29 cellular contexts compared by ENCODE assay signal in the genomic region with DNA sequence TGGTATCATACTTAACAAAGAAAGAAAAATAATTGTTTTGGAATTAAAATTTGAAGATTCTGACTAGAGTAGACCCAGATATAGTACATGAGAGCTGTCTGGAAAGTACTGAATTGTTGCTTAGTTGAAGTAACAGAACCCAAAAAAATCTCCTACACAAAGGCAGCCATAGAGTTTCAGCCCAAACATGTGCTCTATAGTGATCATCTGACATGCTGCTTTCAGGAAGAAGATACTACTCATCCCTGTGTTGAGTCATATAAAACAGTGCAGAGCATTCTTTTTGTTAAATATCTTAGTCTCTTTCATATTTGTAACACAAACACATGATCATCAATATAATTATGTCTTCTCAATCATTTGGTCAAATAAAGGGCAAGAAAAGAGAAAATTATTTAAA.
DNase-seq lines count a peak whose midpoint lies in the region; ATAC-seq and TF ChIP-seq lines count a peak whose summit lies in the region.
"Had no signal": no experiment of that assay in that cellular context is flagged by ENCODE, and none has a peak within 500 bp of the region (broad histone marks: within the 10 kb centered on the region; RNA-seq: fewer than 3 reads in every experiment).

No MANE protein-coding gene starts in this region.

- BruUV-seq in MCF 10A (replicated peaks; lab: Mats Ljungman, UMichigan), result no TSS peak

- no peaks in the 10 kb centered on the region for H3K36me3 Mint-ChIP-seq in MCF 10A (ENCODE audit: insufficient read depth, unreplicated experiment)
- H3K36me3 Mint-ChIP-seq: activated CD4-positive, alpha-beta memory T cell treated with anti-CD3 and anti-CD28 coated beads for 36 hours; activated naive CD4-positive, alpha-beta T cell treated with anti-CD3 and anti-CD28 coated beads, Interleukin-2, amount 50 U/mL, for 72 hours; CD4-positive, alpha-beta memory T cell had no signal

- TF ChIP-seq CTCF in MCF 10A (IDR thresholded peaks at IDR 0.05; ENCODE audit: unreplicated experiment), result no peak
- TF ChIP-seq CTCF in breast epithelium (IDR thresholded peaks at IDR 0.05), result no peak
- TF ChIP-seq CTCF in choroid plexus epithelial cell (conservative IDR thresholded peaks at IDR 0.05; ENCODE audit: low read depth, low read length), result no peak

- H3K9me3 Mint-ChIP-seq in MCF 10A (ENCODE audit: unreplicated experiment), result no peaks in the 10 kb centered on the region
- H3K9me3 Mint-ChIP-seq: activated CD4-positive, alpha-beta memory T cell treated with anti-CD3 and anti-CD28 coated beads for 36 hours; H9 had no signal

- H3K4me1 Mint-ChIP-seq in MCF 10A (ENCODE audit: insufficient read depth, unreplicated experiment), result no peaks in the 10 kb centered on the region
- H3K4me1 Mint-ChIP-seq: CD4-positive, alpha-beta memory T cell had no signal

- DNase-seq in MCF 10A (ENCODE audit: unreplicated experiment), result peak; percentile 4
- no peak for DNase-seq in breast epithelium (ENCODE audit: low spot score in 2 of 2)
- DNase-seq in choroid plexus epithelial cell (ENCODE audit: low read depth), result peak; percentile 62
- peak; percentile 13 for DNase-seq in kidney tubule cell (ENCODE audit: low spot score)
- DNase-seq in dermis blood vessel endothelial cell, result no peak
- DNase-seq in NCI-H748 treated with DMSO at 0.1 percent for 48 hours (lab: John Stamatoyannopoulos, UW), result no peak
- no peak for DNase-seq in NCI-H748 (lab: John Stamatoyannopoulos, UW; ENCODE audit: unreplicated experiment)
- DNase-seq: activated CD4-positive, alpha-beta memory T cell treated with anti-CD3 and anti-CD28 coated beads for 36 hours; activated CD8-positive, alpha-beta memory T cell treated with anti-CD3 and anti-CD28 coated beads, Interleukin-2, amount 50 U/mL, for 48 hours; aorta; CD4-positive, alpha-beta memory T cell; cortex of kidney; DMS 273 treated with DMSO at 0.1 percent for 48 hours; H9; kidney glomerular epithelial cell; MG63; NCI-H2029 treated with DMSO at 0.1 percent for 48 hours; NCI-H345; NCI-H774; stimulated activated naive CD8-positive, alpha-beta T cell treated with anti-CD3 and anti-CD28 coated beads, Interleukin-15, Interleukin-2, amounts not matched to agents 100 U/mL and 50 U/mL, for 24 hours; uterus had no signal

- no peaks in the 10 kb centered on the region for H3K9me3 ChIP-seq in breast epithelium
- H3K9me3 ChIP-seq: MG63, thoracic aorta, uterus had no signal

- CTCF ChIA-PET in MCF 10A (lab: Yijun Ruan, JAX), result no interaction called here

- no peak for ATAC-seq in GM21381 (IDR thresholded peaks at IDR 0.05; ENCODE audit: unreplicated experiment)
- ATAC-seq: activated naive CD4-positive, alpha-beta T cell treated with anti-CD3 and anti-CD28 coated beads, Interleukin-2, amount 50 U/mL, for 72 hours; K562; sciatic nerve; stimulated activated naive CD8-positive, alpha-beta T cell treated with anti-CD3 and anti-CD28 coated beads, Interleukin-15, Interleukin-2, amounts not matched to agents 100 U/mL and 50 U/mL, for 24 hours had no signal

- no peaks in the 10 kb centered on the region for H3K27me3 Mint-ChIP-seq in MCF 10A (ENCODE audit: insufficient read depth, unreplicated experiment)
- H3K27me3 Mint-ChIP-seq: activated CD4-positive, alpha-beta memory T cell treated with anti-CD3 and anti-CD28 coated beads for 36 hours; CD4-positive, alpha-beta memory T cell had no signal

- no peaks in the 10 kb centered on the region for H3K4me1 ChIP-seq in breast epithelium
- H3K4me1 ChIP-seq: uterus had no signal

- no peaks in the 10 kb centered on the region for H3K36me3 ChIP-seq in breast epithelium
- H3K36me3 ChIP-seq: MG63, thoracic aorta, uterus had no signal

- H3K4me3 ChIP-seq in breast epithelium, result no peak overlapping the region
- H3K4me3 ChIP-seq in choroid plexus epithelial cell (ENCODE audit: low read depth, low read length), result no peak overlapping the region
- H3K4me3 ChIP-seq: K562, lung, MG63, SK-N-MC, thoracic aorta, uterus had no signal

- H3K27me3 ChIP-seq in breast epithelium, result no peaks in the 10 kb centered on the region
- H3K27me3 ChIP-seq: MG63, uterus had no signal

- POLR2A ChIA-PET in MCF 10A (lab: Yijun Ruan, JAX), result interaction anchor here (1.6 kb wide), 1 partner anchor 84 kb away, joined by 8 read pairs; the partner anchor contains the start of gene PTPRM

- no peak for TF ChIP-seq POLR2A in breast epithelium (IDR thresholded peaks at IDR 0.05)

- H3K4me3 Mint-ChIP-seq in MCF 10A (ENCODE audit: unreplicated experiment), result no peak overlapping the region
- H3K4me3 Mint-ChIP-seq: activated CD4-positive, alpha-beta memory T cell treated with anti-CD3 and anti-CD28 coated beads for 36 hours; CD4-positive, alpha-beta memory T cell; H9 had no signal

- no peak overlapping the region for H3K27ac ChIP-seq in breast epithelium
- H3K27ac ChIP-seq: RWPE1, SK-N-MC, thoracic aorta had no signal

- H3K27ac Mint-ChIP-seq in MCF 10A (ENCODE audit: low read depth, unreplicated experiment), result no peak overlapping the region
- H3K27ac Mint-ChIP-seq: activated CD4-positive, alpha-beta memory T cell treated with anti-CD3 and anti-CD28 coated beads for 36 hours; activated naive CD4-positive, alpha-beta T cell treated with anti-CD3 and anti-CD28 coated beads, Interleukin-2, amount 50 U/mL, for 72 hours; CD4-positive, alpha-beta memory T cell; H9 had no signal

- intact Hi-C loops in MCF 10A (cut with micrococcal nuclease) (no loop called here), breast epithelium (cut with DNase I; ENCODE audit: low total_unique reads) (no loop called here)

Comparison
In these comparisons a context has a peak if more than half of its experiments do, and no peak if none do; other contexts are left out.
1. DNase-seq: peak in MCF 10A (single experiment), choroid plexus epithelial cell (single experiment) and kidney tubule cell (single experiment); none in breast epithelium (0 of 2), dermis blood vessel endothelial cell (single experiment), NCI-H748 treated with DMSO at 0.1 percent for 48 hours (single experiment) and NCI-H748 (single experiment).